In the genomic region with DNA sequence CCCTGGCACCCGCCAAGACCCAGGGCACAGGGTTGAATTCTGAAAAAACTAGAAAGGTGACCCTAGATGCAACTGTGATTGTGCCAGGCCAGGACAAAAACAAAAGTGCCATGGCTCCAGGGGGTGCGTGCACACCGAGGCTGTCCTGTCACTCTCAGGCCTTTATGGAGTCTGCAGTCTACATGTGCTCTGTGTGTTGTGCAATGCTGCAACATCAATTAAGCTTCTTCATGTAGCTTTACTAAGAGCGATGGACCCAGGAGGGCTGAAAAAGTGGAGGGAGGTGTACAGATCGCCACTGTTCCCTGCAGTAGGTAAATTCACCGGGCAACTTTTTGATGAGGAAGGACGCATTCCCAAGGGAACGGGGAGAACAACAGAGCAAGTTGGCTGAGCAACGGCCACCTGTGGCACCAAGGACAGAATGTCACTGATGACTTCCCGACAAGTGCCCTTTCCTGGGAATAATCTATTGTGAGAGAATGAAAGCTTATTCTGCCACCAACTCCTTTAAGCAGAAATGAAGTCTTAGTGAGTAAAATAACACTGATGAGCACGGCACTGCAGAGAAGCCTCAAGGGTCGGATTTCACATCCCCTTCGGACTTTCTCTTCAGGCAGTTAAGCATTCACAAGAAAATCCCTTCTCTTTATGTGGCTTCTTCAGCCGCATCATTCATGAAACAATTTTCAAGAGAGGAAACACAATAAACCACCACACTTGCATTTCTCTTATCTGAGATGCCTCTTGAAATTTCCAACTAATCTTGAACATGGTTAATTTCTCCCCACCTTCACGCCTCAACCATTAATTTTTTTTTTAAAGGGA, we compare ENCODE assay signal across 13 cellular contexts.
DNase-seq lines count a peak whose midpoint lies in the region; ATAC-seq and TF ChIP-seq lines count a peak whose summit lies in the region.
"Had no signal": no experiment of that assay in that cellular context is flagged by ENCODE, and none has a peak within 500 bp of the region (broad histone marks: within the 10 kb centered on the region; RNA-seq: fewer than 3 reads in every experiment).

No MANE protein-coding gene starts in this region.

- H3K27ac Mint-ChIP-seq in osteocyte (ENCODE audit: unreplicated experiment): no peak overlapping the region
- no peak overlapping the region for H3K27ac Mint-ChIP-seq in activated CD4-positive, alpha-beta T cell treated with anti-CD3 and anti-CD28 coated beads, Interleukin-2, amount 10 ng/mL, durations not matched to agents 24 days and 14 days
- H3K27ac Mint-ChIP-seq: activated T-helper 1 cell treated with anti-CD3 and anti-CD28 coated beads, Interleukin-12 subunit alpha, Interleukin-12 subunit beta, Interleukin-2, Interleukin-4 antibody, amounts not matched to agents 30 ng/mL and 10 ng/mL and 1 ng/mL, durations not matched to agents 14 hours and 24 hours and 36 hours; mesothelial cell of epicardium; type B pancreatic cell had no signal

- TF ChIP-seq CTCF in osteocyte (IDR thresholded peaks at IDR 0.05): no peak

- ATAC-seq in GM18873 (IDR thresholded peaks at IDR 0.05; ENCODE audit: low FRiP score, unreplicated experiment): peak; percentile 82
- ATAC-seq in HG02588 (IDR thresholded peaks at IDR 0.05; ENCODE audit: unreplicated experiment): peak; percentile 69
- ATAC-seq: right cardiac atrium had no signal

- intact Hi-C loops in activated CD4-positive, alpha-beta T cell treated with anti-CD3 and anti-CD28 coated beads, Interleukin-2, amount 10 ng/mL, durations not matched to agents 24 days and 14 days (cut with micrococcal nuclease): no loop called here

- DNase-seq in NCI-H2227 (lab: John Stamatoyannopoulos, UW; ENCODE audit: unreplicated experiment) (peak; percentile 22), osteocyte (ENCODE audit: extremely low spot score, unreplicated experiment) (no peak), NCI-H187 treated with DMSO at 0.1 percent for 48 hours (lab: John Stamatoyannopoulos, UW) (no peak)
- no peak for DNase-seq in activated CD8-positive, alpha-beta memory T cell treated with anti-CD3 and anti-CD28 coated beads for 24 hours
- DNase-seq in activated CD4-positive, alpha-beta T cell treated with anti-CD3 and anti-CD28 coated beads, Interleukin-2, amount 10 ng/mL, durations not matched to agents 24 days and 14 days: no peak
- DNase-seq: esophagus squamous epithelium, NCI-H446, right cardiac atrium had no signal

- H3K4me1 Mint-ChIP-seq in osteocyte (ENCODE audit: unreplicated experiment): peaks cover 16% of the 10 kb centered on the region
- no peaks in the 10 kb centered on the region for H3K4me1 Mint-ChIP-seq in activated CD4-positive, alpha-beta T cell treated with anti-CD3 and anti-CD28 coated beads, Interleukin-2, amount 10 ng/mL, durations not matched to agents 24 days and 14 days

- no peaks in the 10 kb centered on the region for H3K27me3 Mint-ChIP-seq in osteocyte (ENCODE audit: unreplicated experiment)
- no peaks in the 10 kb centered on the region for H3K27me3 Mint-ChIP-seq in activated CD4-positive, alpha-beta T cell treated with anti-CD3 and anti-CD28 coated beads, Interleukin-2, amount 10 ng/mL, durations not matched to agents 24 days and 14 days

- H3K36me3 Mint-ChIP-seq in osteocyte (ENCODE audit: unreplicated experiment): no peaks in the 10 kb centered on the region
- no peaks in the 10 kb centered on the region for H3K36me3 Mint-ChIP-seq in activated CD4-positive, alpha-beta T cell treated with anti-CD3 and anti-CD28 coated beads, Interleukin-2, amount 10 ng/mL, durations not matched to agents 24 days and 14 days (ENCODE audit: low read depth)
- H3K36me3 Mint-ChIP-seq: mesothelial cell of epicardium, type B pancreatic cell had no signal

- peak overlapping the region; percentile 9 for H3K4me3 Mint-ChIP-seq in osteocyte (ENCODE audit: unreplicated experiment)
- no peak overlapping the region for H3K4me3 Mint-ChIP-seq in activated CD4-positive, alpha-beta T cell treated with anti-CD3 and anti-CD28 coated beads, Interleukin-2, amount 10 ng/mL, durations not matched to agents 24 days and 14 days
- H3K4me3 Mint-ChIP-seq: activated T-helper 1 cell treated with anti-CD3 and anti-CD28 coated beads, Interleukin-12 subunit alpha, Interleukin-12 subunit beta, Interleukin-2, Interleukin-4 antibody, amounts not matched to agents 30 ng/mL and 10 ng/mL and 1 ng/mL, durations not matched to agents 14 hours and 24 hours and 36 hours; mesothelial cell of epicardium; type B pancreatic cell had no signal

- peaks cover 3% of the 10 kb centered on the region for H3K9me3 Mint-ChIP-seq in osteocyte (ENCODE audit: unreplicated experiment)
- no peaks in the 10 kb centered on the region for H3K9me3 Mint-ChIP-seq in activated CD4-positive, alpha-beta T cell treated with anti-CD3 and anti-CD28 coated beads, Interleukin-2, amount 10 ng/mL, durations not matched to agents 24 days and 14 days
- H3K9me3 Mint-ChIP-seq: activated T-helper 1 cell treated with anti-CD3 and anti-CD28 coated beads, Interleukin-12 subunit alpha, Interleukin-12 subunit beta, Interleukin-2, Interleukin-4 antibody, amounts not matched to agents 30 ng/mL and 10 ng/mL and 1 ng/mL, durations not matched to agents 14 hours and 24 hours and 36 hours; type B pancreatic cell had no signal
